8 cellular contexts compared by ENCODE assay signal in genomic region chr19:52028780-52029123, GRCh38. TPM values are rescaled to one million over a fixed set of nuclear protein-coding genes. Genes with fewer than 3 reads are reported as not detected.
A peak's percentile ranks its signal among the peaks of the same experiment; 100 is the strongest.
DNase-seq lines count a peak whose midpoint lies in the region; ATAC-seq and TF ChIP-seq lines count a peak whose summit lies in the region.

No MANE protein-coding gene starts in this region.

- H3K36me3 ChIP-seq in DOHH2 (ENCODE audit: control insufficient read depth, low read length) (peaks cover 49% of the 10 kb centered on the region), PC-3 (ENCODE audit: low read depth, low read length) (peaks cover 62% of the 10 kb centered on the region), osteoblast (ENCODE audit: insufficient read depth, low read length) (peaks cover 32% of the 10 kb centered on the region)

- TSS peak; percentile 62 for BruUV-seq in PC-3 (replicated peaks; lab: Mats Ljungman, UMichigan)

- no peak for TF ChIP-seq CTCF in DOHH2 (IDR thresholded peaks at IDR 0.05; ENCODE audit: low read depth, low read length, poor library complexity, severe bottlenecking)
- no peak for TF ChIP-seq CTCF in HFF-Myc (IDR thresholded peaks at IDR 0.05; ENCODE audit: low read depth, low read length, missing control alignments)
- no peak for TF ChIP-seq CTCF in PC-3 (conservative IDR thresholded peaks at IDR 0.05; ENCODE audit: low read depth, low read length)
- TF ChIP-seq CTCF in osteoblast (IDR thresholded peaks at IDR 0.05; ENCODE audit: extremely low read depth, low read depth, low read length): no peak

- H3K27me3 ChIP-seq in DOHH2 (ENCODE audit: control insufficient read depth, low read length) (no peaks in the 10 kb centered on the region), PC-3 (ENCODE audit: low read length) (no peaks in the 10 kb centered on the region), osteoblast (ENCODE audit: insufficient read depth, low read length) (no peaks in the 10 kb centered on the region)

- POLR2A ChIA-PET in PC-3 (lab: Charles Lee; ENCODE audit: unreplicated experiment): interaction anchor here (0.6 kb wide), 1 partner anchor 15 kb away, joined by 3 read pairs; no protein-coding TSS in a partner anchor

- peak overlapping the region; percentile 97 for H2AFZ ChIP-seq in PC-3 (ENCODE audit: low read length)
- peak overlapping the region; percentile 97 for H2AFZ ChIP-seq in osteoblast (ENCODE audit: low read length)

- H3K4me1 ChIP-seq in DOHH2 (ENCODE audit: control insufficient read depth, low read length) (peaks cover 12% of the 10 kb centered on the region), PC-3 (ENCODE audit: insufficient read depth, low read length) (no peaks in the 10 kb centered on the region), osteoblast (ENCODE audit: insufficient read depth, low read length) (peaks cover 5% of the 10 kb centered on the region)

- peak overlapping the region; percentile 94 for H3K4me3 ChIP-seq in DOHH2 (ENCODE audit: low read length)
- H3K4me3 ChIP-seq in HFF-Myc (replicated peaks; ENCODE audit: low read depth, low read length): peak overlapping the region; percentile 94
- H3K4me3 ChIP-seq in PC-3 (ENCODE audit: low read length): peak overlapping the region; percentile 83
- H3K4me3 ChIP-seq in osteoblast (ENCODE audit: insufficient read depth, low read length): peak overlapping the region; percentile 87

- H3K4me2 ChIP-seq in DOHH2 (ENCODE audit: low read length) (peak overlapping the region; percentile 80), PC-3 (ENCODE audit: low read length) (peak overlapping the region; percentile 86), osteoblast (ENCODE audit: insufficient read depth, low read length) (peak overlapping the region; percentile 97)

- H3K9me2 ChIP-seq in DOHH2 (replicated peaks; ENCODE audit: control insufficient read depth, low read length) (no peaks in the 10 kb centered on the region), PC-3 (replicated peaks; ENCODE audit: low read length) (no peaks in the 10 kb centered on the region)

- H3K9me3 ChIP-seq in DOHH2 (ENCODE audit: control insufficient read depth, insufficient read depth, low read length) (peaks cover 53% of the 10 kb centered on the region), PC-3 (ENCODE audit: low read length) (peaks cover 39% of the 10 kb centered on the region), osteoblast (ENCODE audit: low read depth, low read length) (peaks cover 14% of the 10 kb centered on the region)

- DNase-seq in HFF-Myc (ENCODE audit: extremely low read depth, low read depth): no peak
- DNase-seq in PC-3: peak; percentile 7
- DNase-seq in osteoblast (ENCODE audit: insufficient read length, low spot score, missing footprints): peak; percentile 68
- DNase-seq in GM03348 (ENCODE audit: low spot score): no peak
- no peak for DNase-seq in SHP77 treated with DMSO at 0.1 percent for 48 hours (lab: John Stamatoyannopoulos, UW)
- no peak for DNase-seq in HPDE6-E6E7 (ENCODE audit: extremely low spot score)

- H4K20me1 ChIP-seq in DOHH2 (ENCODE audit: control insufficient read depth, insufficient read depth, low read depth, low read length) (no peaks in the 10 kb centered on the region), PC-3 (ENCODE audit: low read length) (no peaks in the 10 kb centered on the region), osteoblast (ENCODE audit: insufficient read depth, low read length) (no peaks in the 10 kb centered on the region)

- intact Hi-C loops in PC-3 (cut with micrococcal nuclease): no loop called here

- peak overlapping the region; percentile 84 for H3K9ac ChIP-seq in PC-3 (ENCODE audit: low read length)

- H3K27ac ChIP-seq in DOHH2 (ENCODE audit: low read depth, low read length): peak overlapping the region; percentile 37
- H3K27ac ChIP-seq in PC-3 (ENCODE audit: low read length): peak overlapping the region; percentile 74
- peak overlapping the region; percentile 94 for H3K27ac ChIP-seq in osteoblast (ENCODE audit: low read depth, low read length)

- CTCF ChIA-PET in PC-3 (lab: Charles Lee): no interaction called here

- ATAC-seq in PC-3 (peak; percentile 30), esophagus mucosa (peak; percentile 22)

- H3F3A ChIP-seq in DOHH2 (ENCODE audit: control insufficient read depth, insufficient read depth) (no peaks in the 10 kb centered on the region), PC-3 (ENCODE audit: low read length, unreplicated experiment) (no peaks in the 10 kb centered on the region)

- peaks cover 16% of the 10 kb centered on the region for H3K79me2 ChIP-seq in DOHH2 (ENCODE audit: control insufficient read depth, low read length)
- H3K79me2 ChIP-seq in PC-3 (ENCODE audit: low read length): peaks cover 13% of the 10 kb centered on the region
- H3K79me2 ChIP-seq in osteoblast (ENCODE audit: insufficient read depth, low read length): peaks cover 24% of the 10 kb centered on the region

RNA-seq across cellular contexts. Expression of gene ZNF614, which starts 0.6 kb away (rescaled TPM):
- total RNA-seq in PC-3 (2014; rRNA removed): 9.7 and 10.4 TPM in 2 replicates
- total RNA-seq in esophagus mucosa: 3.6 TPM
- total RNA-seq in osteoblast: 9.1 and 9.4 TPM in 2 replicates

RNA-seq across cellular contexts. Expression of gene ZNF432, which starts 19.9 kb away (rescaled TPM):
- 4.4 and 6.4 TPM in 2 replicates for total RNA-seq in PC-3 (2014; rRNA removed)
- total RNA-seq in esophagus mucosa: 5.9 TPM
- 8.8 and 11.9 TPM in 2 replicates for total RNA-seq in osteoblast

RNA-seq across cellular contexts. Expression of gene ZNF615, which starts 20.7 kb away (rescaled TPM):
- total RNA-seq in PC-3 (2014; rRNA removed) (5.4 and 5.5 TPM in 2 replicates), esophagus mucosa (5.2 TPM), osteoblast (10.9 and 13.0 TPM in 2 replicates)

RNA-seq across cellular contexts. Expression of gene ZNF350, which starts 42.1 kb away (rescaled TPM):
- 5.2 and 6.2 TPM in 2 replicates for total RNA-seq in PC-3 (2014; rRNA removed)
- total RNA-seq in esophagus mucosa: 5.7 TPM
- total RNA-seq in osteoblast: 11.5 and 13.8 TPM in 2 replicates

Comparison
In these comparisons a context has a peak if more than half of its experiments do, and no peak if none do; other contexts are left out.
1. H3K27ac ChIP-seq: peak in every context shown above with its lines; median percentile 94 in osteoblast; 74 in PC-3; 37 in DOHH2.
2. DNase-seq: peak in PC-3 (single experiment) and osteoblast (single experiment); none in HFF-Myc (single experiment), GM03348 (single experiment), SHP77 treated with DMSO at 0.1 percent for 48 hours (single experiment) and HPDE6-E6E7 (single experiment).
3. Peak in every context shown above with its lines, with median percentiles within 50 percentile points of each other: H3K4me2 ChIP-seq and H3K4me3 ChIP-seq.